8 cellular contexts compared by ENCODE assay signal in genomic region chr16:49921791-49922456, GRCh38.
A peak's percentile ranks its signal among the peaks of the same experiment; 100 is the strongest.
DNase-seq lines count a peak whose midpoint lies in the region; ATAC-seq and TF ChIP-seq lines count a peak whose summit lies in the region.

No MANE protein-coding gene starts in this region.

- WGBS in iPS DF 6.9 (ENCODE audit: insufficient coverage, insufficient read length) = no CpG with 5 or more reads among the region's 6 CpGs

- TF ChIP-seq CTCF in RWPE1 (conservative IDR thresholded peaks at IDR 0.05; ENCODE audit: low read depth) = peak; percentile 21; the same call in 1 of the 2 replicates

- H3K4me1 ChIP-seq in iPS DF 6.9 (ENCODE audit: control insufficient read depth, insufficient read depth, low read length) = no peaks in the 10 kb centered on the region; the same call in 1 of the 2 replicates

- H3K27ac ChIP-seq in RWPE1 = no peak overlapping the region
- H3K27ac ChIP-seq in iPS DF 6.9 (ENCODE audit: low read length) = no peak overlapping the region

- DNase-seq in COLO668 (lab: John Stamatoyannopoulos, UW; ENCODE audit: unreplicated experiment) (peak; percentile 25), HT-29 (ENCODE audit: low spot score) (peak; percentile 59), RWPE1 (ENCODE audit: low spot score) (peak; percentile 46), astrocyte of the hippocampus (ENCODE audit: low read depth, low spot score) (peak; percentile 83), iPS DF 6.9 (ENCODE audit: low read depth, low spot score) (peak; percentile 64), smooth muscle cell of the brain vasculature (ENCODE audit: low read depth, low spot score) (peak; percentile 13)

- CTCF ChIA-PET in RWPE1 (lab: Yijun Ruan, JAX) = interaction anchor here (0.6 to 1.6 kb wide), 8 partner anchors 15 to 1506 kb away, joined by 3 to 11 read pairs (median 4); no protein-coding TSS in a partner anchor

- POLR2A ChIA-PET in RWPE1 (lab: Yijun Ruan, JAX; ENCODE audit: low non-redundant PET) = no interaction called here

- H3K9me3 ChIP-seq in iPS DF 6.9 (ENCODE audit: control insufficient read depth, insufficient read depth, low read length) = no peaks in the 10 kb centered on the region

- H3K4me3 ChIP-seq in iPS DF 6.9 (ENCODE audit: low read length) = no peak overlapping the region

- H3K27me3 ChIP-seq in iPS DF 6.9 (ENCODE audit: control insufficient read depth, insufficient read depth, low read length) = no peaks in the 10 kb centered on the region

- no peak for ATAC-seq in HG02938 (IDR thresholded peaks at IDR 0.05; ENCODE audit: unreplicated experiment)
- no peak for ATAC-seq in HG03039 (IDR thresholded peaks at IDR 0.05; ENCODE audit: unreplicated experiment)

- no peaks in the 10 kb centered on the region for H3K36me3 ChIP-seq in iPS DF 6.9 (ENCODE audit: control insufficient read depth, insufficient read depth, low read length)

Comparison
In these comparisons a context has a peak if more than half of its experiments do, and no peak if none do; other contexts are left out.
1. DNase-seq: peak in every context shown above with its lines; median percentile 83 in astrocyte of the hippocampus; 64 in iPS DF 6.9; 59 in HT-29; 46 in RWPE1; 25 in COLO668; 13 in smooth muscle cell of the brain vasculature.